In genomic region chr11:126999366-126999765, GRCh38 we compare ENCODE assay signal across 2 cellular contexts.
TF ChIP-seq lines count a peak whose summit lies in the region.

No MANE protein-coding gene starts in this region.

TF ChIP-seq in SK-N-SH, 30 proteins besides CTCF, POLR2A, EP300 and RAD21:
- TF ChIP-seq REST (IDR thresholded peaks at IDR 0.05; ENCODE audit: low read depth, low read length) (no peak), JUND (IDR thresholded peaks at IDR 0.05) (no peak), SIN3A (IDR thresholded peaks at IDR 0.05; ENCODE audit: borderline replicate concordance, low read depth, low read length) (no peak), USF1 (IDR thresholded peaks at IDR 0.05; ENCODE audit: borderline replicate concordance, low read depth) (no peak)

TF ChIP-seq in SK-N-SH treated with all-trans-retinoic acid at 6 μM for 48 hours, 23 proteins besides CTCF, POLR2A, EP300 and RAD21 (continued from another document):
- TF ChIP-seq, protein P1, sequence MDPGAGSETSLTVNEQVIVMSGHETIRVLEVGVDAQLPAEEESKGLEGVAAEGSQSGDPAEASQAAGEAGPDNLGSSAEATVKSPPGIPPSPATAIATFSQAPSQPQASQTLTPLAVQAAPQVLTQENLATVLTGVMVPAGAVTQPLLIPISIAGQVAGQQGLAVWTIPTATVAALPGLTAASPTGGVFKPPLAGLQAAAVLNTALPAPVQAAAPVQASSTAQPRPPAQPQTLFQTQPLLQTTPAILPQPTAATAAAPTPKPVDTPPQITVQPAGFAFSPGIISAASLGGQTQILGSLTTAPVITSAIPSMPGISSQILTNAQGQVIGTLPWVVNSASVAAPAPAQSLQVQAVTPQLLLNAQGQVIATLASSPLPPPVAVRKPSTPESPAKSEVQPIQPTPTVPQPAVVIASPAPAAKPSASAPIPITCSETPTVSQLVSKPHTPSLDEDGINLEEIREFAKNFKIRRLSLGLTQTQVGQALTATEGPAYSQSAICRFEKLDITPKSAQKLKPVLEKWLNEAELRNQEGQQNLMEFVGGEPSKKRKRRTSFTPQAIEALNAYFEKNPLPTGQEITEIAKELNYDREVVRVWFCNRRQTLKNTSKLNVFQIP (CRISPR knock-in tag; IDR thresholded peaks at IDR 0.05; ENCODE audit: borderline replicate concordance, low read depth), result no peak
- TF ChIP-seq, protein P2, sequence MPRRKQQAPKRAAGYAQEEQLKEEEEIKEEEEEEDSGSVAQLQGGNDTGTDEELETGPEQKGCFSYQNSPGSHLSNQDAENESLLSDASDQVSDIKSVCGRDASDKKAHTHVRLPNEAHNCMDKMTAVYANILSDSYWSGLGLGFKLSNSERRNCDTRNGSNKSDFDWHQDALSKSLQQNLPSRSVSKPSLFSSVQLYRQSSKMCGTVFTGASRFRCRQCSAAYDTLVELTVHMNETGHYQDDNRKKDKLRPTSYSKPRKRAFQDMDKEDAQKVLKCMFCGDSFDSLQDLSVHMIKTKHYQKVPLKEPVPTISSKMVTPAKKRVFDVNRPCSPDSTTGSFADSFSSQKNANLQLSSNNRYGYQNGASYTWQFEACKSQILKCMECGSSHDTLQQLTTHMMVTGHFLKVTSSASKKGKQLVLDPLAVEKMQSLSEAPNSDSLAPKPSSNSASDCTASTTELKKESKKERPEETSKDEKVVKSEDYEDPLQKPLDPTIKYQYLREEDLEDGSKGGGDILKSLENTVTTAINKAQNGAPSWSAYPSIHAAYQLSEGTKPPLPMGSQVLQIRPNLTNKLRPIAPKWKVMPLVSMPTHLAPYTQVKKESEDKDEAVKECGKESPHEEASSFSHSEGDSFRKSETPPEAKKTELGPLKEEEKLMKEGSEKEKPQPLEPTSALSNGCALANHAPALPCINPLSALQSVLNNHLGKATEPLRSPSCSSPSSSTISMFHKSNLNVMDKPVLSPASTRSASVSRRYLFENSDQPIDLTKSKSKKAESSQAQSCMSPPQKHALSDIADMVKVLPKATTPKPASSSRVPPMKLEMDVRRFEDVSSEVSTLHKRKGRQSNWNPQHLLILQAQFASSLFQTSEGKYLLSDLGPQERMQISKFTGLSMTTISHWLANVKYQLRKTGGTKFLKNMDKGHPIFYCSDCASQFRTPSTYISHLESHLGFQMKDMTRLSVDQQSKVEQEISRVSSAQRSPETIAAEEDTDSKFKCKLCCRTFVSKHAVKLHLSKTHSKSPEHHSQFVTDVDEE (CRISPR knock-in tag; IDR thresholded peaks at IDR 0.05), result no peak
- TF ChIP-seq ISL1 (CRISPR knock-in tag; IDR thresholded peaks at IDR 0.05), result no peak
- TF ChIP-seq ZNF565 (CRISPR knock-in tag; conservative IDR thresholded peaks at IDR 0.05; ENCODE audit: low read depth), result no peak
- TF ChIP-seq RARB (CRISPR knock-in tag; IDR thresholded peaks at IDR 0.05), result no peak
- no peak for TF ChIP-seq BACH2 (CRISPR knock-in tag; IDR thresholded peaks at IDR 0.05; ENCODE audit: borderline replicate concordance)
- no peak for TF ChIP-seq TOX (CRISPR knock-in tag; IDR thresholded peaks at IDR 0.05; ENCODE audit: borderline replicate concordance)
